In genomic region chr18:69898241-69898861, GRCh38 we compare ENCODE assay signal across 9 cellular contexts. TPM values are rescaled to one million over a fixed set of nuclear protein-coding genes. Genes with fewer than 3 reads are reported as not detected.
DNase-seq lines count a peak whose midpoint lies in the region; ATAC-seq and TF ChIP-seq lines count a peak whose summit lies in the region.
"Had no signal": no experiment of that assay in that cellular context is flagged by ENCODE, and none has a peak within 500 bp of the region (broad histone marks: within the 10 kb centered on the region; RNA-seq: fewer than 3 reads in every experiment).

No MANE protein-coding gene starts in this region.

- no peak overlapping the region for H3K27ac ChIP-seq in coronary artery
- H3K27ac ChIP-seq: C4-2B had no signal

- peak; percentile 30 for ATAC-seq in GM19351 (IDR thresholded peaks at IDR 0.05; ENCODE audit: unreplicated experiment)
- peak; percentile 44 for ATAC-seq in HG03159 (IDR thresholded peaks at IDR 0.05; ENCODE audit: unreplicated experiment)
- no peak for ATAC-seq in Right ventricle myocardium inferior

- DNase-seq in AML-193 (lab: John Stamatoyannopoulos, UW) (peak; percentile 10 to 25), coronary artery (ENCODE audit: low spot score) (no peak), SHP77 treated with DMSO at 0.1 percent for 48 hours (lab: John Stamatoyannopoulos, UW) (no peak), Right ventricle myocardium inferior (ENCODE audit: missing footprints) (no peak), NCI-H1417 treated with DMSO at 0.1 percent for 48 hours (lab: John Stamatoyannopoulos, UW) (no peak)
- no peak for DNase-seq in activated T-helper 1 cell treated with anti-CD3 and anti-CD28 coated beads, Interleukin-12 subunit alpha, Interleukin-12 subunit beta, Interleukin-2, Interleukin-4 antibody, amounts not matched to agents 30 ng/mL and 10 ng/mL and 1 ng/mL, durations not matched to agents 14 hours and 24 hours and 36 hours (ENCODE audit: low spot score)

- peak overlapping the region; percentile 97 for H3K27ac Mint-ChIP-seq in activated T-helper 1 cell treated with anti-CD3 and anti-CD28 coated beads, Interleukin-12 subunit alpha, Interleukin-12 subunit beta, Interleukin-2, Interleukin-4 antibody, amounts not matched to agents 30 ng/mL and 10 ng/mL and 1 ng/mL, durations not matched to agents 14 hours and 24 hours and 36 hours

- intact Hi-C loops in activated T-helper 1 cell treated with anti-CD3 and anti-CD28 coated beads, Interleukin-12 subunit alpha, Interleukin-12 subunit beta, Interleukin-2, Interleukin-4 antibody, amounts not matched to agents 30 ng/mL and 10 ng/mL and 1 ng/mL, durations not matched to agents 14 hours and 24 hours and 36 hours (cut with micrococcal nuclease): loop anchor here (2.0 to 5.0 kb wide), 4 partner anchors 14 to 309 kb away; partner anchors contain the start of gene RTTN
- intact Hi-C loops in Right ventricle myocardium inferior (cut with DNase I): no loop called here

- TF ChIP-seq CTCF in coronary artery (IDR thresholded peaks at IDR 0.05): no peak

- peaks cover 78% of the 10 kb centered on the region for H3K4me1 Mint-ChIP-seq in activated T-helper 1 cell treated with anti-CD3 and anti-CD28 coated beads, Interleukin-12 subunit alpha, Interleukin-12 subunit beta, Interleukin-2, Interleukin-4 antibody, amounts not matched to agents 30 ng/mL and 10 ng/mL and 1 ng/mL, durations not matched to agents 14 hours and 24 hours and 36 hours (ENCODE audit: low read depth)

- H3K4me3 Mint-ChIP-seq in activated T-helper 1 cell treated with anti-CD3 and anti-CD28 coated beads, Interleukin-12 subunit alpha, Interleukin-12 subunit beta, Interleukin-2, Interleukin-4 antibody, amounts not matched to agents 30 ng/mL and 10 ng/mL and 1 ng/mL, durations not matched to agents 14 hours and 24 hours and 36 hours: peak overlapping the region; percentile 78

- H3K9me3 Mint-ChIP-seq in activated T-helper 1 cell treated with anti-CD3 and anti-CD28 coated beads, Interleukin-12 subunit alpha, Interleukin-12 subunit beta, Interleukin-2, Interleukin-4 antibody, amounts not matched to agents 30 ng/mL and 10 ng/mL and 1 ng/mL, durations not matched to agents 14 hours and 24 hours and 36 hours: peaks cover 5% of the 10 kb centered on the region

- no peak overlapping the region for H3K4me3 ChIP-seq in coronary artery

- H3K27me3 Mint-ChIP-seq in activated T-helper 1 cell treated with anti-CD3 and anti-CD28 coated beads, Interleukin-12 subunit alpha, Interleukin-12 subunit beta, Interleukin-2, Interleukin-4 antibody, amounts not matched to agents 30 ng/mL and 10 ng/mL and 1 ng/mL, durations not matched to agents 14 hours and 24 hours and 36 hours (ENCODE audit: insufficient read depth): no peaks in the 10 kb centered on the region

- peaks cover 59% of the 10 kb centered on the region for H3K36me3 Mint-ChIP-seq in activated T-helper 1 cell treated with anti-CD3 and anti-CD28 coated beads, Interleukin-12 subunit alpha, Interleukin-12 subunit beta, Interleukin-2, Interleukin-4 antibody, amounts not matched to agents 30 ng/mL and 10 ng/mL and 1 ng/mL, durations not matched to agents 14 hours and 24 hours and 36 hours (ENCODE audit: low read depth)

RNA-seq across cellular contexts. Expression of gene CD226, which starts 49.3 kb away (rescaled TPM):
- total RNA-seq in activated T-helper 1 cell treated with anti-CD3 and anti-CD28 coated beads, Interleukin-12 subunit alpha, Interleukin-12 subunit beta, Interleukin-2, Interleukin-4 antibody, amounts not matched to agents 30 ng/mL and 10 ng/mL and 1 ng/mL, durations not matched to agents 14 hours and 24 hours and 36 hours: 134 and 141 TPM in 2 replicates
- 0.95 TPM for total RNA-seq in Right ventricle myocardium inferior

Comparison
In these comparisons a context has a peak if more than half of its experiments do, and no peak if none do; other contexts are left out.
1. DNase-seq: peak in AML-193 (2 of 2); none in activated T-helper 1 cell treated with anti-CD3 and anti-CD28 coated beads, Interleukin-12 subunit alpha, Interleukin-12 subunit beta, Interleukin-2, Interleukin-4 antibody, amounts not matched to agents 30 ng/mL and 10 ng/mL and 1 ng/mL, durations not matched to agents 14 hours and 24 hours and 36 hours (single experiment), coronary artery (single experiment), SHP77 treated with DMSO at 0.1 percent for 48 hours (single experiment), Right ventricle myocardium inferior (single experiment) and NCI-H1417 treated with DMSO at 0.1 percent for 48 hours (single experiment).
2. RNA of gene CD226, which starts 49.3 kb away (total RNA-seq): 134 to 141 TPM in activated T-helper 1 cell treated with anti-CD3 and anti-CD28 coated beads, Interleukin-12 subunit alpha, Interleukin-12 subunit beta, Interleukin-2, Interleukin-4 antibody, amounts not matched to agents 30 ng/mL and 10 ng/mL and 1 ng/mL, durations not matched to agents 14 hours and 24 hours and 36 hours; 0.95 TPM in Right ventricle myocardium inferior (single experiment); every median in the first group is over 10 times any median in the second.